In the genomic region with DNA sequence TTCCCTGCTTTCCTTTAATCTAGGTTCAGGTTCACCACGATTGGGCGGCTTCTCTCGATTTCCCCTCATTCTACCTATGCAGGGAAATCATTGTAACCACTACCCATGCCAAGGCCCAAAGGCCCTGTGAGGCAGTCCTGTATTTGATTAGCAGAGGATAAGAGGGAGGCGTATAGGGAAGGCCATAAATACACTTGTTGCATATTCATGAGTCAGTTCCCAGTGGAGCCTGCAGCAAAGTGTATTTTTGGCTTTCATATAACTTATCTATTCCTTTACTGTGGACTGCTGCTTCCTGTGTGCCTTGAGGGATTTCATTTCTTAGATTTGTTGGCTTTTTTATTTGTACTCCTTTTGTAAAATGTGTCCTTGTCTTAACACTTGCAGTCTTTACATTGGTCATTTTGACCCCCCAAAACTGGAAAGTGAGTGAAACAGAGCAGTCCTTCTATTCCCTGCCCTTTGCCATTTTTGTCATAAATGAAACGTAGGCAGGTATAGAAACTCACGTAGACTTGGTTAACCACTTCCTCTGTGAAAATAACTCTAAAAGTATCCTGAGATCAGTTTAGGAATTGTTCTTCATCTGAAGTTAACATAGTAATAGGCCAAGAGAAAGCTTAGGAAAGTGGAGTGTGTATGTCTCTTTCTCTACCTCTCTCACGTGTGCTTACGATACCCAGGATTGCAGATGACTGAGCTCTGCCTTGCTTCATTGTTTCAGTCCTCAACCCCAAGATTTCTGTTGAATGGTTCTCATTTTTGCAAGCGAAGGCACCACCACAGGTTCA, we compare ENCODE assay signal across 10 cellular contexts. TPM values are rescaled to one million over a fixed set of nuclear protein-coding genes. Genes with fewer than 3 reads are reported as not detected.
A peak's percentile ranks its signal among the peaks of the same experiment; 100 is the strongest.
DNase-seq lines count a peak whose midpoint lies in the region; ATAC-seq and TF ChIP-seq lines count a peak whose summit lies in the region.
"Had no signal": no experiment of that assay in that cellular context is flagged by ENCODE, and none has a peak within 500 bp of the region (broad histone marks: within the 10 kb centered on the region; RNA-seq: fewer than 3 reads in every experiment).

No MANE protein-coding gene starts in this region.

- H3K27ac Mint-ChIP-seq in activated naive CD4-positive, alpha-beta T cell treated with anti-CD3 and anti-CD28 coated beads, Interleukin-2, amount 10 ng/mL, durations not matched to agents 7 days and 5 days: peak overlapping the region; percentile 95
- peak overlapping the region; percentile 83 to 92 for H3K27ac Mint-ChIP-seq in activated naive CD4-positive, alpha-beta T cell treated with anti-CD3 and anti-CD28 coated beads, Interleukin-2, amount 50 U/mL, for 72 hours
- H3K27ac Mint-ChIP-seq in stimulated activated naive B cell treated with anti-CD40 and anti-IgM and Interleukin-4, amounts not matched to agents 10 μg/mL and 1 μg/mL and 100 μg/mL, for 72 hours: peak overlapping the region; percentile 88

- DNase-seq in activated naive CD4-positive, alpha-beta T cell treated with anti-CD3 and anti-CD28 coated beads, Interleukin-2, amount 10 ng/mL, durations not matched to agents 7 days and 5 days: no peak
- DNase-seq in activated naive CD4-positive, alpha-beta T cell treated with anti-CD3 and anti-CD28 coated beads, Interleukin-2, amount 50 U/mL, for 16 hours: no peak
- DNase-seq in activated naive CD4-positive, alpha-beta T cell treated with anti-CD3 and anti-CD28 coated beads, Interleukin-2, amount 50 U/mL, for 72 hours (ENCODE audit: low spot score in 2 of 2): no peak
- DNase-seq in stimulated activated naive B cell treated with anti-CD40 and anti-IgM and Interleukin-4, amounts not matched to agents 10 μg/mL and 1 μg/mL and 100 μg/mL, for 72 hours: no peak
- DNase-seq in LoVo (ENCODE audit: low spot score) (no peak), NCI-H1417 treated with DMSO at 0.1 percent for 48 hours (lab: John Stamatoyannopoulos, UW) (no peak), PC-9 (no peak)
- DNase-seq: NK-92 treated with Interleukin-12 subunit alpha and Interleukin-12 subunit beta, amount 100 ng/mL, for 24 hours had no signal

- POLR2A ChIA-PET in PC-9 (lab: Charles Lee; ENCODE audit: unreplicated experiment): interaction anchor here (0.9 kb wide), 1 partner anchor 73 kb away, joined by 3 read pairs; a partner anchor contains a TSS

- peaks cover 45% of the 10 kb centered on the region for H3K4me1 Mint-ChIP-seq in activated naive CD4-positive, alpha-beta T cell treated with anti-CD3 and anti-CD28 coated beads, Interleukin-2, amount 10 ng/mL, durations not matched to agents 7 days and 5 days
- peaks cover 22 to 47% of the 10 kb centered on the region in 2 donors for H3K4me1 Mint-ChIP-seq in stimulated activated naive B cell treated with anti-CD40 and anti-IgM and Interleukin-4, amounts not matched to agents 10 μg/mL and 1 μg/mL and 100 μg/mL, for 72 hours

- H3K79me2 ChIP-seq in PC-9 (ENCODE audit: low read depth): no peaks in the 10 kb centered on the region

- no peaks in the 10 kb centered on the region for H3K9me2 ChIP-seq in PC-9 (ENCODE audit: insufficient read depth)

- H3K27me3 Mint-ChIP-seq in activated naive CD4-positive, alpha-beta T cell treated with anti-CD3 and anti-CD28 coated beads, Interleukin-2, amount 10 ng/mL, durations not matched to agents 7 days and 5 days: no peaks in the 10 kb centered on the region
- H3K27me3 Mint-ChIP-seq in stimulated activated naive B cell treated with anti-CD40 and anti-IgM and Interleukin-4, amounts not matched to agents 10 μg/mL and 1 μg/mL and 100 μg/mL, for 72 hours: no peaks in the 10 kb centered on the region

- H3F3A ChIP-seq in PC-9 (ENCODE audit: insufficient read depth, low read depth): no peaks in the 10 kb centered on the region

- intact Hi-C loops in PC-9 (cut with micrococcal nuclease; ENCODE audit: unreplicated experiment): no loop called here

- CTCF ChIA-PET in activated naive CD4-positive, alpha-beta T cell treated with anti-CD3 and anti-CD28 coated beads, Interleukin-2, amount 10 ng/mL, durations not matched to agents 7 days and 5 days (lab: Charles Lee): interaction anchor here (0.7 to 4.8 kb wide), 11 partner anchors 10 to 200 kb away, joined by 3 to 59 read pairs (median 3); a partner anchor contains a TSS
- CTCF ChIA-PET in PC-9 (lab: Charles Lee): interaction anchor here (1.4 kb wide), 1 partner anchor 10 kb away, joined by 4 read pairs; no protein-coding TSS in a partner anchor

- peaks cover 71% of the 10 kb centered on the region for H3K36me3 Mint-ChIP-seq in activated naive CD4-positive, alpha-beta T cell treated with anti-CD3 and anti-CD28 coated beads, Interleukin-2, amount 10 ng/mL, durations not matched to agents 7 days and 5 days
- H3K36me3 Mint-ChIP-seq in activated naive CD4-positive, alpha-beta T cell treated with anti-CD3 and anti-CD28 coated beads, Interleukin-2, amount 50 U/mL, for 72 hours: peaks cover 20 to 25% of the 10 kb centered on the region in 2 donors
- peaks cover 57 to 65% of the 10 kb centered on the region in 2 donors for H3K36me3 Mint-ChIP-seq in stimulated activated naive B cell treated with anti-CD40 and anti-IgM and Interleukin-4, amounts not matched to agents 10 μg/mL and 1 μg/mL and 100 μg/mL, for 72 hours

- H3K4me1 ChIP-seq in PC-9 (replicated peaks; ENCODE audit: insufficient read depth): no peaks in the 10 kb centered on the region

- peak; percentile 48 for ATAC-seq in HG02885 (IDR thresholded peaks at IDR 0.05; ENCODE audit: poor library complexity, unreplicated experiment)
- peak; percentile 88 to 89 for ATAC-seq in activated naive CD4-positive, alpha-beta T cell treated with anti-CD3 and anti-CD28 coated beads, Interleukin-2, amount 50 U/mL, for 72 hours
- peak; percentile 81 to 87 for ATAC-seq in stimulated activated naive B cell treated with anti-CD40 and anti-IgM and Interleukin-4, amounts not matched to agents 10 μg/mL and 1 μg/mL and 100 μg/mL, for 72 hours (replicated peaks)

- TF ChIP-seq CTCF in PC-9 (conservative IDR thresholded peaks at IDR 0.05): no peak

- H3K36me3 ChIP-seq in PC-9 (ENCODE audit: low read depth): peaks cover 25% of the 10 kb centered on the region; the same call in 1 of the 2 replicates

- no peak overlapping the region for H3K4me2 ChIP-seq in PC-9

- no peaks in the 10 kb centered on the region for H4K20me1 ChIP-seq in PC-9 (ENCODE audit: insufficient read depth)

- H3K9me3 Mint-ChIP-seq in activated naive CD4-positive, alpha-beta T cell treated with anti-CD3 and anti-CD28 coated beads, Interleukin-2, amount 10 ng/mL, durations not matched to agents 7 days and 5 days: no peaks in the 10 kb centered on the region
- no peaks in the 10 kb centered on the region for H3K9me3 Mint-ChIP-seq in activated naive CD4-positive, alpha-beta T cell treated with anti-CD3 and anti-CD28 coated beads, Interleukin-2, amount 50 U/mL, for 72 hours
- H3K9me3 Mint-ChIP-seq in stimulated activated naive B cell treated with anti-CD40 and anti-IgM and Interleukin-4, amounts not matched to agents 10 μg/mL and 1 μg/mL and 100 μg/mL, for 72 hours: no peaks in the 10 kb centered on the region

- no peaks in the 10 kb centered on the region for H3K9me3 ChIP-seq in PC-9 (ENCODE audit: insufficient read depth, low read depth)

- no peak overlapping the region for H3K27ac ChIP-seq in PC-9
- H3K27ac ChIP-seq: HL-60 had no signal

- H2AFZ ChIP-seq in PC-9: no peak overlapping the region

- H3K4me3 Mint-ChIP-seq in activated naive CD4-positive, alpha-beta T cell treated with anti-CD3 and anti-CD28 coated beads, Interleukin-2, amount 10 ng/mL, durations not matched to agents 7 days and 5 days: peak overlapping the region; percentile 55
- peak overlapping the region; percentile 65 to 73 for H3K4me3 Mint-ChIP-seq in stimulated activated naive B cell treated with anti-CD40 and anti-IgM and Interleukin-4, amounts not matched to agents 10 μg/mL and 1 μg/mL and 100 μg/mL, for 72 hours

- BruUV-seq in PC-9 (replicated peaks; lab: Mats Ljungman, UMichigan): no TSS peak

- H3K27me3 ChIP-seq in PC-9 (ENCODE audit: insufficient read depth, low read depth): no peaks in the 10 kb centered on the region

- no peak overlapping the region for H3K4me3 ChIP-seq in PC-9

RNA-seq across cellular contexts. Expression of a gene that starts 19.6 kb away (rescaled TPM):
- 1 to 10 TPM in 1 of 2 donors, under 1 TPM in 1; 0.73 to 1.5 TPM for total RNA-seq in activated naive CD4-positive, alpha-beta T cell treated with anti-CD3 and anti-CD28 coated beads, Interleukin-2, amount 50 U/mL, for 72 hours
- 0.68 and 0.81 TPM in 2 replicates for total RNA-seq in PC-9 (2021)
